In genomic region chr4:21790437-21791029, GRCh38 we compare ENCODE assay signal across 8 cellular contexts.
A peak's percentile ranks its signal among the peaks of the same experiment; 100 is the strongest.
DNase-seq lines count a peak whose midpoint lies in the region; ATAC-seq and TF ChIP-seq lines count a peak whose summit lies in the region.

No MANE protein-coding gene starts in this region.

- H3K27ac ChIP-seq in DND-41 (ENCODE audit: low read length), result no peak overlapping the region
- H3K27ac ChIP-seq in brain microvascular endothelial cell, result no peak overlapping the region

- no peak overlapping the region for H2AFZ ChIP-seq in DND-41 (ENCODE audit: low read depth, low read length)

- H3K36me3 ChIP-seq in DND-41 (ENCODE audit: insufficient read depth, low read length) (no peaks in the 10 kb centered on the region), brain microvascular endothelial cell (replicated peaks) (no peaks in the 10 kb centered on the region)

- H4K20me1 ChIP-seq in DND-41 (ENCODE audit: insufficient read depth, low read length), result no peaks in the 10 kb centered on the region

- H3K4me3 ChIP-seq in DND-41 (ENCODE audit: low read depth in 1 of 2, low read length in 2 of 2) (no peak overlapping the region), LNCaP clone FGC (ENCODE audit: low read depth, low read length) (no peak overlapping the region), brain microvascular endothelial cell (ENCODE audit: low read depth, low read length) (no peak overlapping the region)

- peaks cover 11% of the 10 kb centered on the region for H3K27me3 Mint-ChIP-seq in nephron (ENCODE audit: low read depth)

- no peak overlapping the region for H3K9ac ChIP-seq in DND-41 (ENCODE audit: low read depth, low read length)

- no peaks in the 10 kb centered on the region for H3K9me3 Mint-ChIP-seq in nephron

- no peak overlapping the region for H3K4me2 ChIP-seq in DND-41 (ENCODE audit: insufficient read depth, low read length)

- H3K4me3 Mint-ChIP-seq in nephron, result no peak overlapping the region

- H3K4me1 ChIP-seq in DND-41 (ENCODE audit: insufficient read depth, low read length), result no peaks in the 10 kb centered on the region

- H3K36me3 Mint-ChIP-seq in nephron (ENCODE audit: low read depth), result no peaks in the 10 kb centered on the region

- no peaks in the 10 kb centered on the region for H3K9me3 ChIP-seq in DND-41 (ENCODE audit: insufficient read depth, low read length, severe bottlenecking)

- no peak overlapping the region for H3K27ac Mint-ChIP-seq in nephron

- H3K27me3 ChIP-seq in DND-41 (ENCODE audit: insufficient read depth, low read length, poor library complexity) (no peaks in the 10 kb centered on the region), brain microvascular endothelial cell (replicated peaks) (no peaks in the 10 kb centered on the region)

- in situ Hi-C loops in brain microvascular endothelial cell (cut with HindIII; ENCODE audit: low pct_ligation_motif_present, low sequenced_read_pairs), result loop anchor here (25.0 kb wide), 1 partner anchor 597 kb away; no protein-coding TSS in a partner anchor

- no peaks in the 10 kb centered on the region for H3K4me1 Mint-ChIP-seq in nephron

- TF ChIP-seq CTCF in DND-41 (IDR thresholded peaks at IDR 0.05; ENCODE audit: borderline replicate concordance, extremely low read depth, low read length, poor library complexity, severe bottlenecking), result peak; percentile 51
- peak; percentile 48 for TF ChIP-seq CTCF in LNCaP clone FGC (IDR thresholded peaks at IDR 0.05; ENCODE audit: control insufficient read depth, extremely low read depth, insufficient read depth)
- TF ChIP-seq CTCF in brain microvascular endothelial cell (IDR thresholded peaks at IDR 0.05; ENCODE audit: low read depth, low read length, missing control alignments), result peak; percentile 20
- peak; percentile 48 to 78 (median 56) for TF ChIP-seq CTCF in nephron (IDR thresholded peaks at IDR 0.05; ENCODE audit: unreplicated experiment in 3 of 3)

- ATAC-seq in DND-41 (ENCODE audit: insufficient read depth, low read depth) (no peak), HG03439 (IDR thresholded peaks at IDR 0.05; ENCODE audit: unreplicated experiment) (no peak), HG03442 (IDR thresholded peaks at IDR 0.05; ENCODE audit: unreplicated experiment) (no peak)

- no peaks in the 10 kb centered on the region for H3K79me2 ChIP-seq in DND-41 (ENCODE audit: insufficient read depth, low read length)

- no peak for DNase-seq in DND-41
- peak; percentile 3 for DNase-seq in LNCaP clone FGC (ENCODE audit: low read depth)
- no peak for DNase-seq in brain microvascular endothelial cell
- no peak for DNase-seq in stimulated activated CD4-positive, alpha-beta T cell treated with anti-CD3 and anti-CD28 coated beads, Interleukin-4, amount 100 ng/mL, for 24 hours
- DNase-seq in stimulated activated CD4-positive, alpha-beta T cell treated with anti-CD3 and anti-CD28 coated beads, Interleukin-12 subunit alpha, Interleukin-12 subunit beta, amount 100 ng/mL, for 4 hours, result no peak
